Comparison of ENCODE assay signal across 21 cellular contexts in the genomic region with DNA sequence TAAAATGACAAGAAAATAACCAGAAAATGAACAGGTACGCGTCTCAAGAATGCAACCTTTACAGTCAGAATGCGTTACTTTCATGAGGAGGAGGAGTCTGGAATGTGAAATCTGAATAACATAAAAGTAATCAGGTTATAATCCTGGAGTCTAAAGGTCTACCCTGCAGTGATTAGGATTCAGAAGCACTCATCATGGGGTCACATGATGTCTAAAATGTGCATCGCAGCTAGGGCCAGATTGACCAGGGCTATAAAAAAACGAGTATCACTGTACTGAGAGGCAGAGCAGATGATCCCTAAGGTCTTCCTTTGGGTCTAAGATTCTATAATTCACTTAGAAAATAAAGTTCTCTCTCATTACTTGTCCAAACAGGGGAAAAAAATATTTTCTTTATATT. TPM values are rescaled to one million over a fixed set of nuclear protein-coding genes. Genes with fewer than 3 reads are reported as not detected.
DNase-seq lines count a peak whose midpoint lies in the region; ATAC-seq and FAIRE-seq lines count a peak whose summit lies in the region.
"Had no signal": no experiment of that assay in that cellular context is flagged by ENCODE, and none has a peak within 500 bp of the region (broad histone marks: within the 10 kb centered on the region; RNA-seq: fewer than 3 reads in every experiment).

No MANE protein-coding gene starts in this region.

- peaks cover 28% of the 10 kb centered on the region for H3K4me1 Mint-ChIP-seq in activated CD8-positive, alpha-beta memory T cell treated with anti-CD3 and anti-CD28 coated beads, Interleukin-2, amount 10 ng/mL, durations not matched to agents 7 days and 5 days

- no peaks in the 10 kb centered on the region for H4K20me1 ChIP-seq in BLaER1
- H4K20me1 ChIP-seq: BLaER1 treated with 17β-estradiol and CSF1 and Interleukin-3, amounts not matched to agents 10 nM and 100 nM had no signal

- peaks cover 16% of the 10 kb centered on the region for H3K4me1 ChIP-seq in BLaER1
- H3K4me1 ChIP-seq in small intestine (ENCODE audit: control insufficient read depth in 2 of 2, insufficient read depth in 1 of 2, low read depth in 1 of 2, low read length in 1 of 2) = no peaks in the 10 kb centered on the region
- H3K4me1 ChIP-seq: BE2C, Caco-2 had no signal

- H3K27ac ChIP-seq in BLaER1 (no peak overlapping the region), small intestine (ENCODE audit: low read depth in 1 of 2, low read length in 1 of 2) (no peak overlapping the region)
- H3K27ac ChIP-seq: 22Rv1; BLaER1 treated with 17β-estradiol and CSF1 and Interleukin-3, amounts not matched to agents 10 nM and 100 nM; C4-2B had no signal

- H3K36me3 ChIP-seq in BLaER1 (peaks cover 86% of the 10 kb centered on the region), small intestine (ENCODE audit: control insufficient read depth in 2 of 2, insufficient read depth in 2 of 2, low read length in 2 of 2) (peaks cover 6 to 15% of the 10 kb centered on the region in 2 donors)

- 35 to 70% (median 52%) methylated on average over 5 of the region's 5 CpGs for WGBS in small intestine, 3 donors

- H3K27me3 Mint-ChIP-seq in activated CD8-positive, alpha-beta memory T cell treated with anti-CD3 and anti-CD28 coated beads, Interleukin-2, amount 10 ng/mL, durations not matched to agents 7 days and 5 days = no peaks in the 10 kb centered on the region
- H3K27me3 Mint-ChIP-seq: CD4-positive, alpha-beta T cell had no signal

- H3K9me3 ChIP-seq in BLaER1 (no peaks in the 10 kb centered on the region), small intestine (ENCODE audit: control insufficient read depth, low read depth) (no peaks in the 10 kb centered on the region)
- H3K9me3 ChIP-seq: BE2C; BLaER1 treated with 17β-estradiol and CSF1 and Interleukin-3, amounts not matched to agents 10 nM and 100 nM; Caco-2 had no signal

- no peaks in the 10 kb centered on the region for H3K27me3 ChIP-seq in BLaER1
- no peaks in the 10 kb centered on the region for H3K27me3 ChIP-seq in small intestine (ENCODE audit: control insufficient read depth in 2 of 2, insufficient read depth in 2 of 2, low read length in 2 of 2)
- H3K27me3 ChIP-seq: BE2C; BLaER1 treated with 17β-estradiol and CSF1 and Interleukin-3, amounts not matched to agents 10 nM and 100 nM had no signal

- CTCF ChIA-PET in activated CD8-positive, alpha-beta memory T cell treated with anti-CD3 and anti-CD28 coated beads, Interleukin-2, amount 10 ng/mL, durations not matched to agents 7 days and 5 days (lab: Charles Lee) = interaction anchor here (0.9 to 2.7 kb wide), 2 partner anchors 30 to 125 kb away, joined by 4 to 9 read pairs; partner anchors contain the start of gene DYRK3

- H3K27ac Mint-ChIP-seq in activated CD8-positive, alpha-beta memory T cell treated with anti-CD3 and anti-CD28 coated beads, Interleukin-2, amount 10 ng/mL, durations not matched to agents 7 days and 5 days = no peak overlapping the region
- H3K27ac Mint-ChIP-seq: CD4-positive, alpha-beta T cell; CD8-positive, alpha-beta T cell had no signal

- H3K4me2 ChIP-seq in BLaER1 = no peak overlapping the region
- H3K4me2 ChIP-seq: BLaER1 treated with 17β-estradiol and CSF1 and Interleukin-3, amounts not matched to agents 10 nM and 100 nM had no signal

- H3K36me3 Mint-ChIP-seq in activated CD8-positive, alpha-beta memory T cell treated with anti-CD3 and anti-CD28 coated beads, Interleukin-2, amount 10 ng/mL, durations not matched to agents 7 days and 5 days = peaks cover 29% of the 10 kb centered on the region

- DNase-seq in activated CD8-positive, alpha-beta memory T cell treated with anti-CD3 and anti-CD28 coated beads, Interleukin-2, amount 10 ng/mL, durations not matched to agents 7 days and 5 days = peak; percentile 0
- no peak for DNase-seq in activated CD8-positive, alpha-beta memory T cell treated with anti-CD3 and anti-CD28 coated beads for 24 hours
- peak; percentile 56 for DNase-seq in small intestine
- no peak for DNase-seq in A172 (ENCODE audit: low spot score)
- DNase-seq: ACHN; BE2C; Caco-2; Calu3; CD4-positive, alpha-beta T cell; CD8-positive, alpha-beta T cell; DMS79 treated with DMSO at 0.1 percent for 48 hours; GF-D8 had no signal

- ATAC-seq in activated CD8-positive, alpha-beta memory T cell treated with anti-CD3 and anti-CD28 coated beads, Interleukin-2, amount 10 ng/mL, durations not matched to agents 7 days and 5 days = no peak
- ATAC-seq: CD8-positive, alpha-beta T cell had no signal

- FAIRE-seq in small intestine (lab: Jason Lieb, UNC) = no peak
- FAIRE-seq: A204.1, D721Med, G401.6, GM12891, GM19239 had no signal

- H3K4me3 Mint-ChIP-seq in activated CD8-positive, alpha-beta memory T cell treated with anti-CD3 and anti-CD28 coated beads, Interleukin-2, amount 10 ng/mL, durations not matched to agents 7 days and 5 days = no peak overlapping the region
- H3K4me3 Mint-ChIP-seq: CD4-positive, alpha-beta T cell; CD8-positive, alpha-beta T cell had no signal

- H3K9me3 Mint-ChIP-seq in activated CD8-positive, alpha-beta memory T cell treated with anti-CD3 and anti-CD28 coated beads, Interleukin-2, amount 10 ng/mL, durations not matched to agents 7 days and 5 days (ENCODE audit: low read depth) = no peaks in the 10 kb centered on the region
- H3K9me3 Mint-ChIP-seq: CD4-positive, alpha-beta T cell; CD8-positive, alpha-beta T cell had no signal

- 0 out of 2 replicates have a peak overlapping the region, but pooled peaks have one; percentile 2 for H3K9ac ChIP-seq in BLaER1
- H3K9ac ChIP-seq: BLaER1 treated with 17β-estradiol and CSF1 and Interleukin-3, amounts not matched to agents 10 nM and 100 nM had no signal

- H3K4me3 ChIP-seq in BLaER1 = no peak overlapping the region
- H3K4me3 ChIP-seq in small intestine (ENCODE audit: low read depth in 1 of 2, low read length in 2 of 2) = no peak overlapping the region
- H3K4me3 ChIP-seq: BLaER1 treated with 17β-estradiol and CSF1 and Interleukin-3, amounts not matched to agents 10 nM and 100 nM had no signal

RNA-seq across cellular contexts. Expression of gene EIF2D, which starts 7.4 kb away (rescaled TPM):
- total RNA-seq in activated CD8-positive, alpha-beta memory T cell treated with anti-CD3 and anti-CD28 coated beads, Interleukin-2, amount 10 ng/mL, durations not matched to agents 7 days and 5 days = 10 to 100 TPM; 51.7 to 68.4 TPM
- polyA plus RNA-seq in small intestine = 10 to 100 TPM; 21.6 to 40.8 (median 22.6) TPM
- 53.6 and 54.7 TPM in 2 replicates for total RNA-seq in A172 (2014; rRNA removed; shearing (Covaris generic))

RNA-seq across cellular contexts. Expression of gene DYRK3, which starts 30.5 kb away (rescaled TPM):
- 10 to 100 TPM in 1 of 2 experiments, 1 to 10 TPM in 1; 9.5 to 12.7 TPM for total RNA-seq in activated CD8-positive, alpha-beta memory T cell treated with anti-CD3 and anti-CD28 coated beads, Interleukin-2, amount 10 ng/mL, durations not matched to agents 7 days and 5 days
- polyA plus RNA-seq in small intestine = 1 to 10 TPM in 1 of 3 donors, under 1 TPM in 2; 0.45 to 1.7 (median 0.54) TPM
- 26.8 and 32.8 TPM in 2 replicates for total RNA-seq in A172 (2014; rRNA removed; shearing (Covaris generic))
- total RNA-seq: Caco-2 had no signal

Comparison
In these comparisons a context has a peak if more than half of its experiments do, and no peak if none do; other contexts are left out.
1. DNase-seq: peak in activated CD8-positive, alpha-beta memory T cell treated with anti-CD3 and anti-CD28 coated beads, Interleukin-2, amount 10 ng/mL, durations not matched to agents 7 days and 5 days (single experiment) and small intestine (single experiment); none in activated CD8-positive, alpha-beta memory T cell treated with anti-CD3 and anti-CD28 coated beads for 24 hours (single experiment) and A172 (single experiment).